Comparison of ENCODE assay signal across 8 cellular contexts in genomic region chr1:110672753-110673108, GRCh38.
DNase-seq lines count a peak whose midpoint lies in the region; ATAC-seq and TF ChIP-seq lines count a peak whose summit lies in the region.

No MANE protein-coding gene starts in this region.

- peak; percentile 70 for DNase-seq in GM13977 (ENCODE audit: low spot score)
- DNase-seq in effector memory CD4-positive, alpha-beta T cell = peak in 1 of 3 donors; percentile 13
- no peak for DNase-seq in GF-D8 (lab: John Stamatoyannopoulos, UW)
- no peak for DNase-seq in DMS79 treated with DMSO at 0.1 percent for 48 hours (lab: John Stamatoyannopoulos, UW)

- H3K4me3 ChIP-seq in OCI-LY3 (ENCODE audit: low read length) = peak overlapping the region; percentile 90
- peak overlapping the region; percentile 81 for H3K4me3 ChIP-seq in effector memory CD4-positive, alpha-beta T cell (ENCODE audit: insufficient read depth, low read depth, low read length, poor library complexity, severe bottlenecking)

- H2AFZ ChIP-seq in OCI-LY3 (ENCODE audit: low read depth, low read length) = no peak overlapping the region

- ATAC-seq in GM21576 (IDR thresholded peaks at IDR 0.05; ENCODE audit: unreplicated experiment) = peak; percentile 58
- ATAC-seq in GM21825 (IDR thresholded peaks at IDR 0.05; ENCODE audit: unreplicated experiment) = no peak
- no peak for ATAC-seq in HG03460 (IDR thresholded peaks at IDR 0.05; ENCODE audit: unreplicated experiment)

- peaks cover 44% of the 10 kb centered on the region for H3K36me3 ChIP-seq in OCI-LY3 (replicated peaks; ENCODE audit: low read depth, low read length)
- H3K36me3 ChIP-seq in effector memory CD4-positive, alpha-beta T cell (ENCODE audit: control insufficient read depth, insufficient read depth, low read length) = no peaks in the 10 kb centered on the region

- H3K4me2 ChIP-seq in OCI-LY3 (ENCODE audit: low read length) = peak overlapping the region; percentile 93

- H3K9me3 ChIP-seq in OCI-LY3 (ENCODE audit: insufficient read depth, low read length) = no peaks in the 10 kb centered on the region
- H3K9me3 ChIP-seq in effector memory CD4-positive, alpha-beta T cell (ENCODE audit: control insufficient read depth, low read length) = no peaks in the 10 kb centered on the region

- TF ChIP-seq CTCF in GM13977 (IDR thresholded peaks at IDR 0.05; ENCODE audit: extremely low read depth, insufficient read depth, missing control alignments) = no peak
- TF ChIP-seq CTCF in OCI-LY3 (IDR thresholded peaks at IDR 0.05; ENCODE audit: low read depth, low read length) = no peak

- peaks cover 81% of the 10 kb centered on the region for H3K79me2 ChIP-seq in OCI-LY3 (ENCODE audit: low read length)

- in situ Hi-C loops in GM13977 (cut with MboI; ENCODE audit: low pct_unique_long_range_greater_than_20kb, low sequenced_read_pairs, unreplicated experiment) = no loop called here

- no peaks in the 10 kb centered on the region for H3K27me3 ChIP-seq in OCI-LY3 (ENCODE audit: low read depth, low read length)
- no peaks in the 10 kb centered on the region for H3K27me3 ChIP-seq in effector memory CD4-positive, alpha-beta T cell (replicated peaks; ENCODE audit: control insufficient read depth, insufficient read depth, low read length, poor library complexity, severe bottlenecking)

- H3K27ac ChIP-seq in OCI-LY3 (ENCODE audit: low read length) = peak overlapping the region; percentile 96
- peak overlapping the region; percentile 92 for H3K27ac ChIP-seq in effector memory CD4-positive, alpha-beta T cell (ENCODE audit: insufficient read depth, low read length, poor library complexity, severe bottlenecking)

- H4K20me1 ChIP-seq in OCI-LY3 (ENCODE audit: insufficient read depth, low read length) = peaks cover 44% of the 10 kb centered on the region

- H3K9ac ChIP-seq in OCI-LY3 (ENCODE audit: low read length) = peak overlapping the region; percentile 97

- peaks cover 26% of the 10 kb centered on the region for H3K4me1 ChIP-seq in OCI-LY3 (ENCODE audit: low read length)
- peaks cover 35% of the 10 kb centered on the region for H3K4me1 ChIP-seq in effector memory CD4-positive, alpha-beta T cell (ENCODE audit: control insufficient read depth, insufficient read depth, low read length, poor library complexity, severe bottlenecking)
